ENCODE assay signal across 19 cellular contexts in genomic region chr7:105133358-105133757, GRCh38.
DNase-seq lines count a peak whose midpoint lies in the region; ATAC-seq and TF ChIP-seq lines count a peak whose summit lies in the region.
"Had no signal": no experiment of that assay in that cellular context is flagged by ENCODE, and none has a peak within 500 bp of the region (broad histone marks: within the 10 kb centered on the region; RNA-seq: fewer than 3 reads in every experiment).

No MANE protein-coding gene starts in this region.

- H3K4me1 ChIP-seq in esophagus muscularis mucosa (peaks cover 0 to 15% (median 4%) of the 10 kb centered on the region in 4 donors), Peyer's patch (no peaks in the 10 kb centered on the region)
- H3K4me1 ChIP-seq: HAP-1, SJCRH30 had no signal

- TF ChIP-seq CTCF in esophagus muscularis mucosa (IDR thresholded peaks at IDR 0.05) (no peak), Peyer's patch (IDR thresholded peaks at IDR 0.05) (no peak)

- TF ChIP-seq EP300 in esophagus muscularis mucosa (IDR thresholded peaks at IDR 0.05): no peak

- peak overlapping the region; percentile 4 for H3K27ac ChIP-seq in angular gyrus (ENCODE audit: low read depth, low read length)
- no peak overlapping the region for H3K27ac ChIP-seq in esophagus muscularis mucosa (replicated peaks in 1 of 4)
- no peak overlapping the region for H3K27ac ChIP-seq in Peyer's patch
- H3K27ac ChIP-seq: C4-2B, SJCRH30 had no signal

- intact Hi-C loops in esophagus muscularis mucosa (cut with DNase I): no loop called here

- no peaks in the 10 kb centered on the region for H3K27me3 ChIP-seq in esophagus muscularis mucosa
- H3K27me3 ChIP-seq in Peyer's patch: no peaks in the 10 kb centered on the region
- H3K27me3 ChIP-seq: SJCRH30 had no signal

- H3K36me3 Mint-ChIP-seq in activated T-cell treated with anti-CD3 and anti-CD28 coated beads, Interleukin-2, amount 50 U/mL, for 24 hours (ENCODE audit: low read depth): peaks cover 53% of the 10 kb centered on the region
- peaks cover 27% of the 10 kb centered on the region for H3K36me3 Mint-ChIP-seq in activated T-cell treated with anti-CD3 and anti-CD28 coated beads, Interleukin-2, amount 50 U/mL, for 4 hours (ENCODE audit: insufficient read depth)
- H3K36me3 Mint-ChIP-seq in stimulated activated effector memory CD8-positive, alpha-beta T cell treated with anti-CD3 and anti-CD28 coated beads, Interleukin-12 subunit alpha, Interleukin-12 subunit beta, amount 100 ng/mL, for 72 hours: peaks cover 52% of the 10 kb centered on the region

- H3K27ac Mint-ChIP-seq in activated T-cell treated with anti-CD3 and anti-CD28 coated beads, Interleukin-2, amount 50 U/mL, for 24 hours: peak overlapping the region; percentile 46
- peak overlapping the region; percentile 85 for H3K27ac Mint-ChIP-seq in stimulated activated effector memory CD8-positive, alpha-beta T cell treated with anti-CD3 and anti-CD28 coated beads, Interleukin-12 subunit alpha, Interleukin-12 subunit beta, amount 100 ng/mL, for 72 hours

- ATAC-seq in activated T-cell treated with anti-CD3 and anti-CD28 coated beads, Interleukin-2, amount 50 U/mL, for 4 hours: no peak
- no peak for ATAC-seq in stimulated activated effector memory CD8-positive, alpha-beta T cell treated with anti-CD3 and anti-CD28 coated beads, Interleukin-12 subunit alpha, Interleukin-12 subunit beta, amount 100 ng/mL, for 72 hours
- no peak for ATAC-seq in GM19455 (IDR thresholded peaks at IDR 0.05; ENCODE audit: unreplicated experiment)

- H3K36me3 ChIP-seq in esophagus muscularis mucosa: peaks cover 0 to 49% (median 22%) of the 10 kb centered on the region in 4 donors
- peaks cover 0 to 18% (median 0%) of the 10 kb centered on the region in 3 donors for H3K36me3 ChIP-seq in Peyer's patch

- H3K4me3 Mint-ChIP-seq in activated T-cell treated with anti-CD3 and anti-CD28 coated beads, Interleukin-2, amount 50 U/mL, for 24 hours: no peak overlapping the region
- no peak overlapping the region for H3K4me3 Mint-ChIP-seq in activated T-cell treated with anti-CD3 and anti-CD28 coated beads, Interleukin-2, amount 50 U/mL, for 4 hours
- no peak overlapping the region for H3K4me3 Mint-ChIP-seq in stimulated activated effector memory CD8-positive, alpha-beta T cell treated with anti-CD3 and anti-CD28 coated beads, Interleukin-12 subunit alpha, Interleukin-12 subunit beta, amount 100 ng/mL, for 72 hours

- no peaks in the 10 kb centered on the region for H3K27me3 Mint-ChIP-seq in activated T-cell treated with anti-CD3 and anti-CD28 coated beads, Interleukin-2, amount 50 U/mL, for 24 hours
- no peaks in the 10 kb centered on the region for H3K27me3 Mint-ChIP-seq in activated T-cell treated with anti-CD3 and anti-CD28 coated beads, Interleukin-2, amount 50 U/mL, for 4 hours (ENCODE audit: low read depth)

- H3K4me3 ChIP-seq in esophagus muscularis mucosa (no peak overlapping the region), Peyer's patch (no peak overlapping the region)
- H3K4me3 ChIP-seq: HAP-1, SJCRH30 had no signal

- H3K9me3 Mint-ChIP-seq in activated T-cell treated with anti-CD3 and anti-CD28 coated beads, Interleukin-2, amount 50 U/mL, for 24 hours: no peaks in the 10 kb centered on the region
- no peaks in the 10 kb centered on the region for H3K9me3 Mint-ChIP-seq in activated T-cell treated with anti-CD3 and anti-CD28 coated beads, Interleukin-2, amount 50 U/mL, for 4 hours
- H3K9me3 Mint-ChIP-seq in stimulated activated effector memory CD8-positive, alpha-beta T cell treated with anti-CD3 and anti-CD28 coated beads, Interleukin-12 subunit alpha, Interleukin-12 subunit beta, amount 100 ng/mL, for 72 hours: no peaks in the 10 kb centered on the region

- no peaks in the 10 kb centered on the region for H3K9me3 ChIP-seq in esophagus muscularis mucosa
- no peaks in the 10 kb centered on the region for H3K9me3 ChIP-seq in Peyer's patch
- H3K9me3 ChIP-seq: HAP-1, SJCRH30 had no signal

- peaks cover 35% of the 10 kb centered on the region for H3K4me1 Mint-ChIP-seq in activated T-cell treated with anti-CD3 and anti-CD28 coated beads, Interleukin-2, amount 50 U/mL, for 24 hours (ENCODE audit: low read depth)
- H3K4me1 Mint-ChIP-seq in activated T-cell treated with anti-CD3 and anti-CD28 coated beads, Interleukin-2, amount 50 U/mL, for 4 hours (ENCODE audit: low read depth): peaks cover 24% of the 10 kb centered on the region
- H3K4me1 Mint-ChIP-seq in stimulated activated effector memory CD8-positive, alpha-beta T cell treated with anti-CD3 and anti-CD28 coated beads, Interleukin-12 subunit alpha, Interleukin-12 subunit beta, amount 100 ng/mL, for 72 hours: peaks cover 60% of the 10 kb centered on the region

- TF ChIP-seq POLR2A in esophagus muscularis mucosa (IDR thresholded peaks at IDR 0.05; ENCODE audit: low read depth) (no peak), Peyer's patch (IDR thresholded peaks at IDR 0.05) (no peak)

- no peak for DNase-seq in activated T-cell treated with anti-CD3 and anti-CD28 coated beads, Interleukin-2, amount 50 U/mL, for 24 hours
- no peak for DNase-seq in activated T-cell treated with anti-CD3 and anti-CD28 coated beads, Interleukin-2, amount 50 U/mL, for 4 hours
- DNase-seq in esophagus muscularis mucosa (ENCODE audit: extremely low spot score) (peak; percentile 89), activated gamma-delta T cell (lab: John Stamatoyannopoulos, UW) (no peak), Peyer's patch (no peak)
- no peak for DNase-seq in stimulated activated effector memory CD8-positive, alpha-beta T cell treated with anti-CD3 and anti-CD28 coated beads, Interleukin-12 subunit alpha, Interleukin-12 subunit beta, amount 100 ng/mL, for 72 hours (ENCODE audit: low spot score in 2 of 2)
- DNase-seq: 8988T, AML-193, DMS79, NCI-H1092 treated with DMSO at 0.1 percent for 48 hours, NCI-H1436 treated with DMSO at 0.1 percent for 48 hours, NCI-H2029, NCI-H2227 treated with DMSO at 0.1 percent for 48 hours, NCI-H510A, SJCRH30 had no signal

- WGBS in esophagus muscularis mucosa: 100% methylated on average over 6 of the region's 7 CpGs
